In the genomic region with DNA sequence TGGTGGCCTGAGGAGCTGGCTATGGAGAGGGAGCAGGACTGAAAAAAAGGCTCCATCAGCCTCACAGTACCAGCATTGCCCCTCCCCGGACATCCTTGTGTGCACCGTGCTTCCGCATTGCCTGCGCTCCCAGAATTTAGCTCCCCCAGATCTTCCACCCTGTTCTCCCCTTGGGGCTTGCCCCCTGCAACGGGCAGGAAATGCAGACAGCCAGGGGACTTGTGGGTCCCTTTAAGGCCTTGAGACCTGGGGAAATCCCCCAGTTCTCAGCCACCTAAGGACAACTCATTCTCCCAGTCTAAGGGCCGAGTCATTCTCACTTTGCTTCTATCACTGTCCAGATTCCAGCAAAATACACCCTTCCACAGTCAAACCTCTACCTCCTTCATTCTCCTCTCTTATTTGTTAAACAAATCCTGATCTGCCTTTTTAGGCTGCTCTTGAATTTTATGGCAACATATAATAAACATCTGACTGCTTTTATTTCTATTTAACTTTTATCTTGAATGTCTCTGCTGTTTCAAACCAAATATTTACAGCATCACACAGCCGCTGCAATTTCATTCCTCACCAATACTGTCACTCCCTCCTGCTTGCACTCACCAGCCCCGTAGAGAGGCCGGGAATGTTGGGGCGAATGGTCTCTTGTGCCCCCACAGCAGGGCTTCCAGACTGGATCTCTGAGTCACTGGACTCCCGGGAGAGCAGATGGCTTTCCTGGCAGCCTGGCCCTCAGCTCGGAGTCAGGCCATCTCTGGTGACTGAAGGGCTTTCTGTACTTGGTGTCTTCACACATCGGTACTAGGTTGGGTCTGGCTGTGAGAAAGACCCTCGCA, we compare ENCODE assay signal across 11 cellular contexts.
DNase-seq lines count a peak whose midpoint lies in the region; ATAC-seq and TF ChIP-seq lines count a peak whose summit lies in the region.
"Had no signal": no experiment of that assay in that cellular context is flagged by ENCODE, and none has a peak within 500 bp of the region (broad histone marks: within the 10 kb centered on the region; RNA-seq: fewer than 3 reads in every experiment).

No MANE protein-coding gene starts in this region.

- DNase-seq in activated T-cell treated with anti-CD3 and anti-CD28 coated beads, Interleukin-2, amount 50 U/mL, for 24 hours, result no peak
- DNase-seq in activated T-cell treated with anti-CD3 and anti-CD28 coated beads, Interleukin-2, amount 50 U/mL, for 4 hours, result no peak
- DNase-seq in adipocyte (ENCODE audit: low read depth), result peak; percentile 87
- DNase-seq in iPS-NIHi7 (ENCODE audit: extremely low spot score), result peak; percentile 41
- DNase-seq in upper lobe of left lung, result no peak
- DNase-seq in CD8-positive, alpha-beta memory T cell, result no peak
- no peak for DNase-seq in activated T-cell treated with anti-CD3 and anti-CD28 coated beads, Interleukin-2, amount 50 U/mL, for 1 hour
- no peak for DNase-seq in stimulated activated CD4-positive, alpha-beta T cell treated with anti-CD3 and anti-CD28 coated beads, Interleukin-4, amount 100 ng/mL, for 1 hour
- DNase-seq: stimulated activated CD4-positive, alpha-beta T cell treated with anti-CD3 and anti-CD28 coated beads, Interleukin-4, amount 100 ng/mL, for 24 hours had no signal

- POLR2A ChIA-PET in CD8-positive, alpha-beta memory T cell (lab: Charles Lee), result no interaction called here

- peak overlapping the region; percentile 42 for H3K4me3 ChIP-seq in adipocyte (ENCODE audit: low read length)
- no peak overlapping the region for H3K4me3 ChIP-seq in upper lobe of left lung
- no peak overlapping the region for H3K4me3 ChIP-seq in CD8-positive, alpha-beta memory T cell (ENCODE audit: low read length)

- H3K27ac Mint-ChIP-seq in activated T-cell treated with anti-CD3 and anti-CD28 coated beads, Interleukin-2, amount 50 U/mL, for 24 hours, result peak overlapping the region; percentile 23
- H3K27ac Mint-ChIP-seq in CD8-positive, alpha-beta memory T cell, result peak overlapping the region in 1 of 8 donors; percentile 84
- H3K27ac Mint-ChIP-seq: B cell had no signal

- no peaks in the 10 kb centered on the region for H3K36me3 ChIP-seq in adipocyte (ENCODE audit: control insufficient read depth, insufficient read depth, low read length, severe bottlenecking)
- H3K36me3 ChIP-seq in upper lobe of left lung, result no peaks in the 10 kb centered on the region
- no peaks in the 10 kb centered on the region for H3K36me3 ChIP-seq in CD8-positive, alpha-beta memory T cell (ENCODE audit: insufficient read depth, low read length)

- H3K9ac ChIP-seq in adipocyte (ENCODE audit: low read length), result peak overlapping the region; percentile 74
- H3K9ac ChIP-seq: KMS-11 had no signal

- H3K27me3 ChIP-seq in adipocyte (replicated peaks; ENCODE audit: control insufficient read depth, insufficient read depth, low read length), result no peaks in the 10 kb centered on the region
- H3K27me3 ChIP-seq in upper lobe of left lung, result no peaks in the 10 kb centered on the region
- H3K27me3 ChIP-seq in CD8-positive, alpha-beta memory T cell (ENCODE audit: insufficient read depth, low read length, poor library complexity, severe bottlenecking), result no peaks in the 10 kb centered on the region

- CTCF ChIA-PET in CD8-positive, alpha-beta memory T cell (lab: Charles Lee), result interaction anchor here (1.4 kb wide), 1 partner anchor 10 kb away, joined by 3 read pairs; no protein-coding TSS in a partner anchor

- H3K9me3 ChIP-seq in adipocyte (ENCODE audit: control insufficient read depth, low read length) (no peaks in the 10 kb centered on the region), upper lobe of left lung (no peaks in the 10 kb centered on the region)
- H3K9me3 ChIP-seq in CD8-positive, alpha-beta memory T cell (ENCODE audit: low read length), result no peaks in the 10 kb centered on the region

- no peaks in the 10 kb centered on the region for H3K9me3 Mint-ChIP-seq in activated T-cell treated with anti-CD3 and anti-CD28 coated beads, Interleukin-2, amount 50 U/mL, for 24 hours
- H3K9me3 Mint-ChIP-seq in activated T-cell treated with anti-CD3 and anti-CD28 coated beads, Interleukin-2, amount 50 U/mL, for 4 hours, result no peaks in the 10 kb centered on the region
- no peaks in the 10 kb centered on the region for H3K9me3 Mint-ChIP-seq in CD8-positive, alpha-beta memory T cell

- TF ChIP-seq POLR2A in upper lobe of left lung (IDR thresholded peaks at IDR 0.05), result no peak

- no peak overlapping the region for H3K4me3 Mint-ChIP-seq in activated T-cell treated with anti-CD3 and anti-CD28 coated beads, Interleukin-2, amount 50 U/mL, for 24 hours
- no peak overlapping the region for H3K4me3 Mint-ChIP-seq in activated T-cell treated with anti-CD3 and anti-CD28 coated beads, Interleukin-2, amount 50 U/mL, for 4 hours
- H3K4me3 Mint-ChIP-seq in CD8-positive, alpha-beta memory T cell, result no peak overlapping the region
- H3K4me3 Mint-ChIP-seq: B cell had no signal

- peaks cover 7% of the 10 kb centered on the region for H3K4me1 Mint-ChIP-seq in activated T-cell treated with anti-CD3 and anti-CD28 coated beads, Interleukin-2, amount 50 U/mL, for 24 hours (ENCODE audit: low read depth)
- H3K4me1 Mint-ChIP-seq in activated T-cell treated with anti-CD3 and anti-CD28 coated beads, Interleukin-2, amount 50 U/mL, for 4 hours (ENCODE audit: low read depth), result no peaks in the 10 kb centered on the region
- H3K4me1 Mint-ChIP-seq in CD8-positive, alpha-beta memory T cell, result no peaks in the 10 kb centered on the region
- H3K4me1 Mint-ChIP-seq: B cell had no signal

- H3K27me3 Mint-ChIP-seq in activated T-cell treated with anti-CD3 and anti-CD28 coated beads, Interleukin-2, amount 50 U/mL, for 24 hours, result peaks cover 8% of the 10 kb centered on the region
- H3K27me3 Mint-ChIP-seq in activated T-cell treated with anti-CD3 and anti-CD28 coated beads, Interleukin-2, amount 50 U/mL, for 4 hours (ENCODE audit: low read depth), result no peaks in the 10 kb centered on the region
- peaks cover 8 to 14% of the 10 kb centered on the region in 2 donors for H3K27me3 Mint-ChIP-seq in CD8-positive, alpha-beta memory T cell
- H3K27me3 Mint-ChIP-seq: B cell had no signal

- H3K36me3 Mint-ChIP-seq in activated T-cell treated with anti-CD3 and anti-CD28 coated beads, Interleukin-2, amount 50 U/mL, for 24 hours (ENCODE audit: low read depth), result no peaks in the 10 kb centered on the region
- no peaks in the 10 kb centered on the region for H3K36me3 Mint-ChIP-seq in activated T-cell treated with anti-CD3 and anti-CD28 coated beads, Interleukin-2, amount 50 U/mL, for 4 hours (ENCODE audit: insufficient read depth)
- peaks cover 0 to 1% (median 0%) of the 10 kb centered on the region in 3 donors for H3K36me3 Mint-ChIP-seq in CD8-positive, alpha-beta memory T cell

- TF ChIP-seq EP300 in upper lobe of left lung (IDR thresholded peaks at IDR 0.05), result no peak

- no peak overlapping the region for H3K27ac ChIP-seq in upper lobe of left lung
- H3K27ac ChIP-seq in CD8-positive, alpha-beta memory T cell (ENCODE audit: low read depth, low read length), result no peak overlapping the region
- H3K27ac ChIP-seq: KMS-11 had no signal

- no peak for ATAC-seq in activated T-cell treated with anti-CD3 and anti-CD28 coated beads, Interleukin-2, amount 50 U/mL, for 4 hours
- peak; percentile 28 to 41 for ATAC-seq in upper lobe of left lung (ENCODE audit: low FRiP score in 2 of 2)

- H3K4me1 ChIP-seq in adipocyte (ENCODE audit: control insufficient read depth, insufficient read depth, low read length) (peaks cover 17% of the 10 kb centered on the region), upper lobe of left lung (no peaks in the 10 kb centered on the region)
- H3K4me1 ChIP-seq in CD8-positive, alpha-beta memory T cell (ENCODE audit: insufficient read depth, low read length), result no peaks in the 10 kb centered on the region

- no peak for TF ChIP-seq CTCF in upper lobe of left lung (IDR thresholded peaks at IDR 0.05)

- 66 to 68% methylated on average over 13 to 14 of the region's 14 CpGs for WGBS in upper lobe of left lung, 2 donors

Comparison
In these comparisons a context has a peak if more than half of its experiments do, and no peak if none do; other contexts are left out.
1. DNase-seq: peak in adipocyte (single experiment) and iPS-NIHi7 (single experiment); none in activated T-cell treated with anti-CD3 and anti-CD28 coated beads, Interleukin-2, amount 50 U/mL, for 24 hours (single experiment), activated T-cell treated with anti-CD3 and anti-CD28 coated beads, Interleukin-2, amount 50 U/mL, for 4 hours (single experiment), upper lobe of left lung (0 of 2), CD8-positive, alpha-beta memory T cell (0 of 5), activated T-cell treated with anti-CD3 and anti-CD28 coated beads, Interleukin-2, amount 50 U/mL, for 1 hour (single experiment) and stimulated activated CD4-positive, alpha-beta T cell treated with anti-CD3 and anti-CD28 coated beads, Interleukin-4, amount 100 ng/mL, for 1 hour (single experiment).
2. ATAC-seq: peak in upper lobe of left lung (2 of 2); none in activated T-cell treated with anti-CD3 and anti-CD28 coated beads, Interleukin-2, amount 50 U/mL, for 4 hours (0 of 2).